In genomic region chr1:116485071-116485735, GRCh38 we compare ENCODE assay signal across 1 cellular context.
TF ChIP-seq lines count a peak whose summit lies in the region.

No MANE protein-coding gene starts in this region.

TF ChIP-seq in HepG2, 621 proteins besides CTCF, POLR2A, EP300 and RAD21 (continued from another document and continues in another):
- TF ChIP-seq CEBPG (CRISPR knock-in tag; IDR thresholded peaks at IDR 0.05): no peak
- no peak for TF ChIP-seq FOSL1 (CRISPR knock-in tag; IDR thresholded peaks at IDR 0.05; ENCODE audit: borderline replicate concordance)
- no peak for TF ChIP-seq STAT5B (CRISPR knock-in tag; IDR thresholded peaks at IDR 0.05)
- TF ChIP-seq, protein P1, sequence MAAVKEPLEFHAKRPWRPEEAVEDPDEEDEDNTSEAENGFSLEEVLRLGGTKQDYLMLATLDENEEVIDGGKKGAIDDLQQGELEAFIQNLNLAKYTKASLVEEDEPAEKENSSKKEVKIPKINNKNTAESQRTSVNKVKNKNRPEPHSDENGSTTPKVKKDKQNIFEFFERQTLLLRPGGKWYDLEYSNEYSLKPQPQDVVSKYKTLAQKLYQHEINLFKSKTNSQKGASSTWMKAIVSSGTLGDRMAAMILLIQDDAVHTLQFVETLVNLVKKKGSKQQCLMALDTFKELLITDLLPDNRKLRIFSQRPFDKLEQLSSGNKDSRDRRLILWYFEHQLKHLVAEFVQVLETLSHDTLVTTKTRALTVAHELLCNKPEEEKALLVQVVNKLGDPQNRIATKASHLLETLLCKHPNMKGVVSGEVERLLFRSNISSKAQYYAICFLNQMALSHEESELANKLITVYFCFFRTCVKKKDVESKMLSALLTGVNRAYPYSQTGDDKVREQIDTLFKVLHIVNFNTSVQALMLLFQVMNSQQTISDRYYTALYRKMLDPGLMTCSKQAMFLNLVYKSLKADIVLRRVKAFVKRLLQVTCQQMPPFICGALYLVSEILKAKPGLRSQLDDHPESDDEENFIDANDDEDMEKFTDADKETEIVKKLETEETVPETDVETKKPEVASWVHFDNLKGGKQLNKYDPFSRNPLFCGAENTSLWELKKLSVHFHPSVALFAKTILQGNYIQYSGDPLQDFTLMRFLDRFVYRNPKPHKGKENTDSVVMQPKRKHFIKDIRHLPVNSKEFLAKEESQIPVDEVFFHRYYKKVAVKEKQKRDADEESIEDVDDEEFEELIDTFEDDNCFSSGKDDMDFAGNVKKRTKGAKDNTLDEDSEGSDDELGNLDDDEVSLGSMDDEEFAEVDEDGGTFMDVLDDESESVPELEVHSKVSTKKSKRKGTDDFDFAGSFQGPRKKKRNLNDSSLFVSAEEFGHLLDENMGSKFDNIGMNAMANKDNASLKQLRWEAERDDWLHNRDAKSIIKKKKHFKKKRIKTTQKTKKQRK (IDR thresholded peaks at IDR 0.05; ENCODE audit: low read length): no peak
- no peak for TF ChIP-seq SOX6 (IDR thresholded peaks at IDR 0.05)
- peak; percentile 88 for TF ChIP-seq SOX6 (CRISPR knock-in tag; IDR thresholded peaks at IDR 0.05)
- no peak for TF ChIP-seq LCORL (IDR thresholded peaks at IDR 0.05)
- peak; percentile 54; the same call in 1 of the 2 replicates for TF ChIP-seq LCORL (CRISPR knock-in tag; IDR thresholded peaks at IDR 0.05)
- 0 out of 2 replicates have a peak, but pooled peaks have one; percentile 22 for TF ChIP-seq ZNF564 (CRISPR knock-in tag; IDR thresholded peaks at IDR 0.05)
- TF ChIP-seq ZNF563 (CRISPR knock-in tag; IDR thresholded peaks at IDR 0.05): no peak
- no peak for TF ChIP-seq ZNF251 (CRISPR knock-in tag; IDR thresholded peaks at IDR 0.05)
- TF ChIP-seq ZSCAN22 (CRISPR knock-in tag; IDR thresholded peaks at IDR 0.05): no peak
- no peak for TF ChIP-seq GPBP1L1 (CRISPR knock-in tag; IDR thresholded peaks at IDR 0.05)
- no peak for TF ChIP-seq MBNL3 (CRISPR knock-in tag; conservative IDR thresholded peaks at IDR 0.05)
- TF ChIP-seq CC2D1A (CRISPR knock-in tag; IDR thresholded peaks at IDR 0.05): no peak
- no peak for TF ChIP-seq ZBTB40 (IDR thresholded peaks at IDR 0.05)
- no peak for TF ChIP-seq ZBTB40 (CRISPR knock-in tag; IDR thresholded peaks at IDR 0.05)
- TF ChIP-seq, protein P2, sequence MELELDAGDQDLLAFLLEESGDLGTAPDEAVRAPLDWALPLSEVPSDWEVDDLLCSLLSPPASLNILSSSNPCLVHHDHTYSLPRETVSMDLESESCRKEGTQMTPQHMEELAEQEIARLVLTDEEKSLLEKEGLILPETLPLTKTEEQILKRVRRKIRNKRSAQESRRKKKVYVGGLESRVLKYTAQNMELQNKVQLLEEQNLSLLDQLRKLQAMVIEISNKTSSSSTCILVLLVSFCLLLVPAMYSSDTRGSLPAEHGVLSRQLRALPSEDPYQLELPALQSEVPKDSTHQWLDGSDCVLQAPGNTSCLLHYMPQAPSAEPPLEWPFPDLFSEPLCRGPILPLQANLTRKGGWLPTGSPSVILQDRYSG (CRISPR knock-in tag; IDR thresholded peaks at IDR 0.05): no peak
- no peak; the same call in 1 of the 2 replicates for TF ChIP-seq TAF1 (CRISPR knock-in tag; IDR thresholded peaks at IDR 0.05)
- TF ChIP-seq ZNF44 (CRISPR knock-in tag; IDR thresholded peaks at IDR 0.05): no peak
- no peak for TF ChIP-seq RELA (CRISPR knock-in tag; IDR thresholded peaks at IDR 0.05)
- TF ChIP-seq KLF13 (CRISPR knock-in tag; IDR thresholded peaks at IDR 0.05): no peak; the same call in 1 of the 2 replicates
- no peak for TF ChIP-seq ZFP1 (CRISPR knock-in tag; IDR thresholded peaks at IDR 0.05)
- 0 out of 2 replicates have a peak, but pooled peaks have one; percentile 43 for TF ChIP-seq HOXD1 (CRISPR knock-in tag; IDR thresholded peaks at IDR 0.05)
- TF ChIP-seq KMT2B (CRISPR knock-in tag; IDR thresholded peaks at IDR 0.05): no peak
- no peak for TF ChIP-seq SRSF1 (optimal IDR thresholded peaks at IDR 0.05; ENCODE audit: low read depth, low read length)
- no peak for TF ChIP-seq ZNF318 (CRISPR knock-in tag; IDR thresholded peaks at IDR 0.05)
- peak; percentile 80 for TF ChIP-seq RCOR2 (CRISPR knock-in tag; IDR thresholded peaks at IDR 0.05)
- peak; percentile 63; the same call in 1 of the 2 replicates for TF ChIP-seq FOXA3 (CRISPR knock-in tag; IDR thresholded peaks at IDR 0.05)
- TF ChIP-seq ZNF550 (CRISPR knock-in tag; IDR thresholded peaks at IDR 0.05; ENCODE audit: borderline replicate concordance): no peak
- TF ChIP-seq SYNCRIP (IDR thresholded peaks at IDR 0.05; ENCODE audit: insufficient read depth, low read depth, low read length): no peak
- no peak for TF ChIP-seq ZFAT (CRISPR knock-in tag; conservative IDR thresholded peaks at IDR 0.05)
- no peak for TF ChIP-seq TCF7 (IDR thresholded peaks at IDR 0.05; ENCODE audit: low read depth)
- TF ChIP-seq RBM22 (optimal IDR thresholded peaks at IDR 0.05; ENCODE audit: low read length): no peak
